Comparison of ENCODE assay signal across 1 cellular context in the genomic region with DNA sequence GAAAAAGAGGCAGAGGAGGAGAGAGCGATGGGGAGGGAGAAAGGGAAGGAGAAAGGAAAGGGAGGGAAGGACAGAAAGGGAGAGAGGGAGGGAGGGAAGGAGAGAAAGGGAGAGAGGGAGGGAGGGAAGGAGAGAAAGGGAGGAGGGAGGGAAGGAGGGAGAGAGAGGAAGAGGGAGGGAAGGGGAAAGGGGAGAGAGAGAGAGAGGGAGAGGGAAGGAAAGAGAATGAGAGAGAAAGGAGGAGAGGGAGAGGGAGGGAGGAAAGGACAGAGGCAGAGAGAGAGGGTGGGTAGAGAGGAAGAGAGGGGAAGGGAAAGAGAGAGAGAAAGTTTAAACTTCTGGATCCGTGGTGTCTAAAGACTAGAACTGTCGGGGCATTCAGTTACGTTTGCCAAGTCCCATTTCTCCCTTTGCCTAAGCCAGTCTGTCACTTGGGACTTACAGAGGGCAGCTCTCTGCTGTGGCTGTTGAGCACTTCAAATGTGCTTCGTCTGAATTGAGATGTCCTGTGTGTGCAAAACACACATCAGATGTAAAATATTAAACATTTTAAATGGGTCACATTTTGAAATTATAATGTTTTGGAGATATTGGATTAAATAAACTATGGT.
A peak's percentile ranks its signal among the peaks of the same experiment; 100 is the strongest.
TF ChIP-seq lines count a peak whose summit lies in the region.

No MANE protein-coding gene starts in this region.

TF ChIP-seq in H1, 55 proteins besides CTCF, POLR2A, EP300 and RAD21:
- no peak for TF ChIP-seq JUN (IDR thresholded peaks at IDR 0.05; ENCODE audit: low read depth, low read length)
- TF ChIP-seq SIRT6 (IDR thresholded peaks at IDR 0.05; ENCODE audit: low read length): no peak
- TF ChIP-seq, protein P1, sequence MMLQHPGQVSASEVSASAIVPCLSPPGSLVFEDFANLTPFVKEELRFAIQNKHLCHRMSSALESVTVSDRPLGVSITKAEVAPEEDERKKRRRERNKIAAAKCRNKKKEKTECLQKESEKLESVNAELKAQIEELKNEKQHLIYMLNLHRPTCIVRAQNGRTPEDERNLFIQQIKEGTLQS (IDR thresholded peaks at IDR 0.05; ENCODE audit: insufficient read depth, low read depth, low read length): no peak
- peak; percentile 49; the same call in 1 of the 2 replicates for TF ChIP-seq SUZ12 (IDR thresholded peaks at IDR 0.05; ENCODE audit: low read length)
- no peak for TF ChIP-seq CREB1 (IDR thresholded peaks at IDR 0.05)
- TF ChIP-seq BRCA1 (IDR thresholded peaks at IDR 0.05; ENCODE audit: low read depth, low read length): no peak
- no peak for TF ChIP-seq TBP (IDR thresholded peaks at IDR 0.05; ENCODE audit: low read depth, low read length)
- no peak for TF ChIP-seq CBX8 (IDR thresholded peaks at IDR 0.05; ENCODE audit: borderline replicate concordance, low read depth, low read length)
- peak; percentile 66; the same call in 1 of the 2 replicates for TF ChIP-seq EGR1 (IDR thresholded peaks at IDR 0.05; ENCODE audit: borderline replicate concordance, low read depth, low read length)
- TF ChIP-seq TCF12 (IDR thresholded peaks at IDR 0.05; ENCODE audit: low read depth, low read length): no peak
- TF ChIP-seq, protein P2, sequence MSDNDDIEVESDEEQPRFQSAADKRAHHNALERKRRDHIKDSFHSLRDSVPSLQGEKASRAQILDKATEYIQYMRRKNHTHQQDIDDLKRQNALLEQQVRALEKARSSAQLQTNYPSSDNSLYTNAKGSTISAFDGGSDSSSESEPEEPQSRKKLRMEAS (IDR thresholded peaks at IDR 0.05): no peak
- no peak for TF ChIP-seq BACH1 (IDR thresholded peaks at IDR 0.05; ENCODE audit: low read length)
- TF ChIP-seq, protein P3, sequence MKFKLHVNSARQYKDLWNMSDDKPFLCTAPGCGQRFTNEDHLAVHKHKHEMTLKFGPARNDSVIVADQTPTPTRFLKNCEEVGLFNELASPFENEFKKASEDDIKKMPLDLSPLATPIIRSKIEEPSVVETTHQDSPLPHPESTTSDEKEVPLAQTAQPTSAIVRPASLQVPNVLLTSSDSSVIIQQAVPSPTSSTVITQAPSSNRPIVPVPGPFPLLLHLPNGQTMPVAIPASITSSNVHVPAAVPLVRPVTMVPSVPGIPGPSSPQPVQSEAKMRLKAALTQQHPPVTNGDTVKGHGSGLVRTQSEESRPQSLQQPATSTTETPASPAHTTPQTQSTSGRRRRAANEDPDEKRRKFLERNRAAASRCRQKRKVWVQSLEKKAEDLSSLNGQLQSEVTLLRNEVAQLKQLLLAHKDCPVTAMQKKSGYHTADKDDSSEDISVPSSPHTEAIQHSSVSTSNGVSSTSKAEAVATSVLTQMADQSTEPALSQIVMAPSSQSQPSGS (IDR thresholded peaks at IDR 0.05; ENCODE audit: low read length): no peak
- no peak for TF ChIP-seq TAF7 (optimal IDR thresholded peaks at IDR 0.05; ENCODE audit: borderline replicate concordance, low read depth, low read length)
- no peak for TF ChIP-seq KDM1A (IDR thresholded peaks at IDR 0.05; ENCODE audit: borderline replicate concordance, low read length)
- TF ChIP-seq CHD1 (IDR thresholded peaks at IDR 0.05; ENCODE audit: low read depth, low read length): no peak
- no peak for TF ChIP-seq NANOG (IDR thresholded peaks at IDR 0.05; ENCODE audit: insufficient read depth, low read depth, low read length, poor library complexity, severe bottlenecking)
- no peak for TF ChIP-seq SIX5 (IDR thresholded peaks at IDR 0.05; ENCODE audit: low read depth, low read length)
- TF ChIP-seq KDM5A (IDR thresholded peaks at IDR 0.05; ENCODE audit: low read length): no peak
- no peak for TF ChIP-seq RFX5 (IDR thresholded peaks at IDR 0.05; ENCODE audit: borderline replicate concordance, low read depth, low read length)
- TF ChIP-seq GTF2F1 (IDR thresholded peaks at IDR 0.05; ENCODE audit: borderline replicate concordance, low read depth, low read length): no peak
- TF ChIP-seq TEAD4 (IDR thresholded peaks at IDR 0.05; ENCODE audit: low read depth, low read length): no peak
- no peak for TF ChIP-seq TAF1 (IDR thresholded peaks at IDR 0.05; ENCODE audit: low read depth, low read length)
- TF ChIP-seq KDM4A (IDR thresholded peaks at IDR 0.05; ENCODE audit: low read depth, low read length, severe bottlenecking): peak; percentile 34
